8 cellular contexts compared by ENCODE assay signal in genomic region chr3:4776980-4777581, GRCh38.
DNase-seq lines count a peak whose midpoint lies in the region; ATAC-seq, FAIRE-seq and TF ChIP-seq lines count a peak whose summit lies in the region.

No MANE protein-coding gene starts in this region.

- ATAC-seq in HG02973 (IDR thresholded peaks at IDR 0.05; ENCODE audit: unreplicated experiment) (peak; percentile 89), mucosa of descending colon (peak; percentile 71), GM23338 (no peak)

- H3K36me3 Mint-ChIP-seq in activated T-cell treated with anti-CD3 and anti-CD28 coated beads, Interleukin-2, amount 50 U/mL, for 24 hours (ENCODE audit: low read depth), result peaks cover 81% of the 10 kb centered on the region
- H3K36me3 Mint-ChIP-seq in GM23338 (ENCODE audit: low read depth), result no peaks in the 10 kb centered on the region

- H3K9me2 ChIP-seq in GM23338 (ENCODE audit: insufficient read depth), result no peaks in the 10 kb centered on the region

- no peak for DNase-seq in activated T-cell treated with anti-CD3 and anti-CD28 coated beads, Interleukin-2, amount 50 U/mL, for 24 hours
- no peak for DNase-seq in activated T-cell treated with anti-CD3 and anti-CD28 coated beads, Interleukin-2, amount 50 U/mL, for 1 hour
- DNase-seq in activated T-cell treated with anti-CD3 and anti-CD28 coated beads, Interleukin-2, amount 50 U/mL, for 48 hours, result peak; percentile 33 to 38
- peak in 1 of 3 donors; percentile 68 for DNase-seq in mucosa of descending colon
- DNase-seq in AG08396 (ENCODE audit: low spot score), result no peak
- no peak for DNase-seq in GM23338 (ENCODE audit: low spot score)
- DNase-seq in H54 (ENCODE audit: insufficient read length, low spot score), result no peak

- H3K4me3 ChIP-seq in mucosa of descending colon (no peak overlapping the region), GM23338 (no peak overlapping the region)

- peaks cover 36% of the 10 kb centered on the region for H3K4me1 Mint-ChIP-seq in activated T-cell treated with anti-CD3 and anti-CD28 coated beads, Interleukin-2, amount 50 U/mL, for 24 hours (ENCODE audit: low read depth)
- peaks cover 10% of the 10 kb centered on the region for H3K4me1 Mint-ChIP-seq in GM23338

- peak overlapping the region; percentile 87 for H3K27ac Mint-ChIP-seq in activated T-cell treated with anti-CD3 and anti-CD28 coated beads, Interleukin-2, amount 50 U/mL, for 24 hours
- H3K27ac Mint-ChIP-seq in GM23338, result no peak overlapping the region

- intact Hi-C loops in mucosa of descending colon (cut with DNase I, micrococcal nuclease), result no loop called here

- H3K79me2 ChIP-seq in GM23338 (replicated peaks; ENCODE audit: insufficient read depth), result no peaks in the 10 kb centered on the region

- H2AFZ ChIP-seq in GM23338, result no peak overlapping the region

- no peaks in the 10 kb centered on the region for H3K9me3 ChIP-seq in mucosa of descending colon

- H3F3A ChIP-seq in GM23338 (replicated peaks; ENCODE audit: low read depth), result no peaks in the 10 kb centered on the region

- H3K4me3 Mint-ChIP-seq in activated T-cell treated with anti-CD3 and anti-CD28 coated beads, Interleukin-2, amount 50 U/mL, for 24 hours, result no peak overlapping the region
- no peak overlapping the region for H3K4me3 Mint-ChIP-seq in GM23338

- H3K27ac ChIP-seq in GM23338 (ENCODE audit: low read depth), result no peak overlapping the region

- H3K4me1 ChIP-seq in mucosa of descending colon (ENCODE audit: low read depth) (peaks cover 29% of the 10 kb centered on the region), GM23338 (ENCODE audit: insufficient read depth) (no peaks in the 10 kb centered on the region)

- FAIRE-seq in H54 (lab: Jason Lieb, UNC), result no peak

- H3K27me3 ChIP-seq in GM23338 (ENCODE audit: insufficient read depth), result no peaks in the 10 kb centered on the region

- H4K20me1 ChIP-seq in GM23338 (replicated peaks; ENCODE audit: insufficient read depth), result no peaks in the 10 kb centered on the region

- H3K9me3 Mint-ChIP-seq in activated T-cell treated with anti-CD3 and anti-CD28 coated beads, Interleukin-2, amount 50 U/mL, for 24 hours, result no peaks in the 10 kb centered on the region
- no peaks in the 10 kb centered on the region for H3K9me3 Mint-ChIP-seq in GM23338

- no peak for TF ChIP-seq CTCF in mucosa of descending colon (IDR thresholded peaks at IDR 0.05)
- TF ChIP-seq CTCF in GM23338 (conservative IDR thresholded peaks at IDR 0.05; ENCODE audit: low read depth in 2 of 2), result no peak

- H3K27me3 Mint-ChIP-seq in activated T-cell treated with anti-CD3 and anti-CD28 coated beads, Interleukin-2, amount 50 U/mL, for 24 hours, result no peaks in the 10 kb centered on the region
- peaks cover 4% of the 10 kb centered on the region for H3K27me3 Mint-ChIP-seq in GM23338 (ENCODE audit: insufficient read depth, low read depth, poor library complexity)

- no peak for TF ChIP-seq POLR2A in H54 (IDR thresholded peaks at IDR 0.05; ENCODE audit: low read depth, low read length)

- no peak overlapping the region for H3K4me2 ChIP-seq in GM23338

- H3K36me3 ChIP-seq in mucosa of descending colon (ENCODE audit: low read depth), result no peaks in the 10 kb centered on the region
- no peaks in the 10 kb centered on the region for H3K36me3 ChIP-seq in GM23338 (ENCODE audit: insufficient read depth)

TF ChIP-seq in GM23338, 12 proteins besides CTCF, POLR2A, EP300 and RAD21:
- TF ChIP-seq NANOG (IDR thresholded peaks at IDR 0.05; ENCODE audit: borderline replicate concordance) (no peak), STAT1 (IDR thresholded peaks at IDR 0.05; ENCODE audit: unreplicated experiment) (no peak), EZH2phosphoT487 (IDR thresholded peaks at IDR 0.05; ENCODE audit: unreplicated experiment) (no peak), ZNF462 (CRISPR knock-in tag; IDR thresholded peaks at IDR 0.05) (no peak)

Comparison
In these comparisons a context has a peak if more than half of its experiments do, and no peak if none do; other contexts are left out.
1. DNase-seq: peak in activated T-cell treated with anti-CD3 and anti-CD28 coated beads, Interleukin-2, amount 50 U/mL, for 48 hours (2 of 2); none in activated T-cell treated with anti-CD3 and anti-CD28 coated beads, Interleukin-2, amount 50 U/mL, for 24 hours (single experiment), activated T-cell treated with anti-CD3 and anti-CD28 coated beads, Interleukin-2, amount 50 U/mL, for 1 hour (single experiment), AG08396 (single experiment), GM23338 (single experiment) and H54 (single experiment).